27 cellular contexts compared by ENCODE assay signal in genomic region chr19:13707901-13708300, GRCh38. TPM values are rescaled to one million over a fixed set of nuclear protein-coding genes. Genes with fewer than 3 reads are reported as not detected.
DNase-seq lines count a peak whose midpoint lies in the region; ATAC-seq, FAIRE-seq and TF ChIP-seq lines count a peak whose summit lies in the region.
"Had no signal": no experiment of that assay in that cellular context is flagged by ENCODE, and none has a peak within 500 bp of the region (broad histone marks: within the 10 kb centered on the region; RNA-seq: fewer than 3 reads in every experiment).

No MANE protein-coding gene starts in this region.

- 23 to 25% methylated on average over 4 of the region's 4 CpGs for WGBS in upper lobe of left lung, 2 donors

- peak; percentile 64 for ATAC-seq in Right ventricle myocardium superior (ENCODE audit: poor library complexity)
- no peak for ATAC-seq in upper lobe of left lung (ENCODE audit: low FRiP score in 2 of 2)
- ATAC-seq: activated CD8-positive, alpha-beta T cell treated with anti-CD3 and anti-CD28 coated beads, Interleukin-2, amount 10 ng/mL, durations not matched to agents 7 days and 5 days; HepG2; natural killer cell; sciatic nerve had no signal

- H3K27me3 ChIP-seq in right atrium auricular region (no peaks in the 10 kb centered on the region), left ventricle myocardium inferior (ENCODE audit: low read depth) (no peaks in the 10 kb centered on the region), upper lobe of left lung (no peaks in the 10 kb centered on the region)
- H3K27me3 ChIP-seq: ovary, tibial nerve had no signal

- H3K36me3 ChIP-seq in right atrium auricular region (no peaks in the 10 kb centered on the region), left ventricle myocardium inferior (no peaks in the 10 kb centered on the region), upper lobe of left lung (no peaks in the 10 kb centered on the region)
- H3K36me3 ChIP-seq: HAP-1, ovary, tibial nerve had no signal

- TF ChIP-seq CTCF in right atrium auricular region (IDR thresholded peaks at IDR 0.05) (no peak), left ventricle myocardium inferior (IDR thresholded peaks at IDR 0.05; ENCODE audit: borderline replicate concordance) (no peak), upper lobe of left lung (IDR thresholded peaks at IDR 0.05) (no peak)

- H3K4me1 ChIP-seq in right atrium auricular region: peaks cover 0 to 14% of the 10 kb centered on the region in 2 donors
- peaks cover 22% of the 10 kb centered on the region for H3K4me1 ChIP-seq in left ventricle myocardium inferior
- peaks cover 0 to 3% (median 0%) of the 10 kb centered on the region in 4 donors for H3K4me1 ChIP-seq in upper lobe of left lung
- H3K4me1 ChIP-seq: HAP-1 had no signal

- DNase-seq in Right ventricle myocardium superior (no peak), right atrium auricular region (ENCODE audit: low spot score) (no peak), astrocyte of the hippocampus (ENCODE audit: low read depth, low spot score) (peak; percentile 58), left ventricle myocardium inferior (no peak), 8988T (no peak), HTR-8/SVneo (ENCODE audit: insufficient read length, low spot score) (no peak), NCI-H82 (lab: John Stamatoyannopoulos, UW) (no peak), upper lobe of left lung (no peak)
- DNase-seq: activated CD4-positive, alpha-beta T cell treated with anti-CD3 and anti-CD28 coated beads for 1 hour; activated CD8-positive, alpha-beta T cell treated with anti-CD3 and anti-CD28 coated beads, Interleukin-2, amount 10 ng/mL, durations not matched to agents 7 days and 5 days; activated effector memory CD4-positive, alpha-beta T cell treated with anti-CD3 and anti-CD28 coated beads, Interleukin-2, amount 50 U/mL, for 16 hours; activated naive CD8-positive, alpha-beta T cell treated with anti-CD3 and anti-CD28 coated beads, Interleukin-2, amount 10 ng/mL, durations not matched to agents 7 days and 5 days; activated T-cell treated with anti-CD3 and anti-CD28 coated beads for 4 hours; GF-D8; natural killer cell; NCI-H1092; NCI-H187 treated with DMSO at 0.1 percent for 48 hours; NCI-H69; ovary had no signal

- intact Hi-C loops in Right ventricle myocardium superior (cut with DNase I) (no loop called here), left ventricle myocardium inferior (cut with micrococcal nuclease) (no loop called here)

- no peak for FAIRE-seq in HTR-8/SVneo (lab: Jason Lieb, UNC)
- FAIRE-seq: A204.1, frontal cortex, HepG2 had no signal

- no peak for TF ChIP-seq EP300 in upper lobe of left lung (IDR thresholded peaks at IDR 0.05)

- H3K9me3 ChIP-seq in right atrium auricular region (no peaks in the 10 kb centered on the region), left ventricle myocardium inferior (replicated peaks) (peaks cover 20% of the 10 kb centered on the region), upper lobe of left lung (peaks cover 0 to 12% (median 4%) of the 10 kb centered on the region in 4 donors)
- H3K9me3 ChIP-seq: HAP-1, ovary had no signal

- H3K4me3 ChIP-seq in right atrium auricular region: no peak overlapping the region
- no peak overlapping the region for H3K4me3 ChIP-seq in left ventricle myocardium inferior
- H3K4me3 ChIP-seq in upper lobe of left lung: no peak overlapping the region
- H3K4me3 ChIP-seq: HAP-1, ovary, tibial nerve had no signal

- peak overlapping the region in 1 of 2 donors; percentile 62 for H3K27ac ChIP-seq in right atrium auricular region
- H3K27ac ChIP-seq in left ventricle myocardium inferior (replicated peaks): peak overlapping the region; percentile 78
- no peak overlapping the region for H3K27ac ChIP-seq in upper lobe of left lung
- H3K27ac ChIP-seq: epithelial cell of prostate, HL-60, ovary, tibial nerve had no signal

- TF ChIP-seq POLR2A in upper lobe of left lung (IDR thresholded peaks at IDR 0.05): no peak

RNA-seq across cellular contexts. Expression of gene MRI1, which starts 56.4 kb away (rescaled TPM):
- total RNA-seq in Right ventricle myocardium superior (15.2 TPM), right atrium auricular region (10 to 100 TPM; 18.2 to 19.4 TPM), left ventricle myocardium inferior (13.7 TPM), upper lobe of left lung (100 to 1,000 TPM in 2 of 6 donors, 10 to 100 TPM in 4; 29.4 to 155 (median 42.3) TPM)
